ENCODE assay signal across 8 cellular contexts in genomic region chr2:106115250-106115649, GRCh38.
DNase-seq lines count a peak whose midpoint lies in the region; ATAC-seq and TF ChIP-seq lines count a peak whose summit lies in the region.

No MANE protein-coding gene starts in this region.

- POLR2A ChIA-PET in activated naive CD8-positive, alpha-beta T cell treated with anti-CD3 and anti-CD28 coated beads, Interleukin-2, amount 10 ng/mL, durations not matched to agents 7 days and 5 days (lab: Charles Lee), result no interaction called here

- peak overlapping the region in 1 of 4 donors; percentile 19 for H3K27ac ChIP-seq in esophagus squamous epithelium

- TF ChIP-seq CTCF in osteocyte (IDR thresholded peaks at IDR 0.05) (no peak), esophagus squamous epithelium (IDR thresholded peaks at IDR 0.05) (no peak)

- intact Hi-C loops in esophagus squamous epithelium (cut with DNase I), result no loop called here

- H3K9me3 ChIP-seq in esophagus squamous epithelium, result no peaks in the 10 kb centered on the region

- H3K4me3 Mint-ChIP-seq in activated naive CD8-positive, alpha-beta T cell treated with anti-CD3 and anti-CD28 coated beads, Interleukin-2, amount 10 ng/mL, durations not matched to agents 7 days and 5 days, result no peak overlapping the region
- no peak overlapping the region for H3K4me3 Mint-ChIP-seq in osteocyte (ENCODE audit: unreplicated experiment)

- ATAC-seq in GM18520 (IDR thresholded peaks at IDR 0.05; ENCODE audit: unreplicated experiment), result peak; percentile 76
- ATAC-seq in HG03442 (IDR thresholded peaks at IDR 0.05; ENCODE audit: unreplicated experiment), result peak; percentile 80
- ATAC-seq in activated naive CD8-positive, alpha-beta T cell treated with anti-CD3 and anti-CD28 coated beads, Interleukin-2, amount 10 ng/mL, durations not matched to agents 7 days and 5 days (ENCODE audit: low read depth), result no peak
- no peak for ATAC-seq in HG02840 (IDR thresholded peaks at IDR 0.05; ENCODE audit: low FRiP score, unreplicated experiment)

- H3K27me3 Mint-ChIP-seq in activated naive CD8-positive, alpha-beta T cell treated with anti-CD3 and anti-CD28 coated beads, Interleukin-2, amount 10 ng/mL, durations not matched to agents 7 days and 5 days, result no peaks in the 10 kb centered on the region
- no peaks in the 10 kb centered on the region for H3K27me3 Mint-ChIP-seq in osteocyte (ENCODE audit: unreplicated experiment)

- peaks cover 16% of the 10 kb centered on the region for H3K36me3 Mint-ChIP-seq in activated naive CD8-positive, alpha-beta T cell treated with anti-CD3 and anti-CD28 coated beads, Interleukin-2, amount 10 ng/mL, durations not matched to agents 7 days and 5 days
- H3K36me3 Mint-ChIP-seq in osteocyte (ENCODE audit: unreplicated experiment), result peaks cover 11% of the 10 kb centered on the region

- H3K4me1 Mint-ChIP-seq in activated naive CD8-positive, alpha-beta T cell treated with anti-CD3 and anti-CD28 coated beads, Interleukin-2, amount 10 ng/mL, durations not matched to agents 7 days and 5 days, result peaks cover 13% of the 10 kb centered on the region
- H3K4me1 Mint-ChIP-seq in osteocyte (ENCODE audit: unreplicated experiment), result peaks cover 11% of the 10 kb centered on the region

- H3K27me3 ChIP-seq in esophagus squamous epithelium, result no peaks in the 10 kb centered on the region

- TF ChIP-seq POLR2A in esophagus squamous epithelium (IDR thresholded peaks at IDR 0.05), result no peak

- 83% methylated on average over 2 of the region's 2 CpGs; no CpG with 5 or more reads in 1 of the 2 donors for WGBS in esophagus squamous epithelium, 2 donors

- peaks cover 0 to 59% (median 7%) of the 10 kb centered on the region in 3 donors for H3K36me3 ChIP-seq in esophagus squamous epithelium

- peaks cover 0 to 38% (median 0%) of the 10 kb centered on the region in 3 donors for H3K4me1 ChIP-seq in esophagus squamous epithelium

- no peak overlapping the region for H3K4me3 ChIP-seq in esophagus squamous epithelium

- no peak for DNase-seq in activated naive CD8-positive, alpha-beta T cell treated with anti-CD3 and anti-CD28 coated beads, Interleukin-2, amount 10 ng/mL, durations not matched to agents 7 days and 5 days
- DNase-seq in osteocyte (ENCODE audit: extremely low spot score, unreplicated experiment) (no peak), esophagus squamous epithelium (lab: John Stamatoyannopoulos, UW) (no peak), SHP77 treated with DMSO at 0.1 percent for 48 hours (lab: John Stamatoyannopoulos, UW) (no peak), T-helper 2 cell (no peak)

- H3K27ac Mint-ChIP-seq in activated naive CD8-positive, alpha-beta T cell treated with anti-CD3 and anti-CD28 coated beads, Interleukin-2, amount 10 ng/mL, durations not matched to agents 7 days and 5 days, result peak overlapping the region; percentile 25
- H3K27ac Mint-ChIP-seq in osteocyte (ENCODE audit: unreplicated experiment), result peak overlapping the region; percentile 44

- no peaks in the 10 kb centered on the region for H3K9me3 Mint-ChIP-seq in activated naive CD8-positive, alpha-beta T cell treated with anti-CD3 and anti-CD28 coated beads, Interleukin-2, amount 10 ng/mL, durations not matched to agents 7 days and 5 days
- no peaks in the 10 kb centered on the region for H3K9me3 Mint-ChIP-seq in osteocyte (ENCODE audit: unreplicated experiment)

Comparison
In these comparisons a context has a peak if more than half of its experiments do, and no peak if none do; other contexts are left out.
1. ATAC-seq: peak in GM18520 (single experiment) and HG03442 (single experiment); none in activated naive CD8-positive, alpha-beta T cell treated with anti-CD3 and anti-CD28 coated beads, Interleukin-2, amount 10 ng/mL, durations not matched to agents 7 days and 5 days (single experiment) and HG02840 (single experiment).